In the genomic region with DNA sequence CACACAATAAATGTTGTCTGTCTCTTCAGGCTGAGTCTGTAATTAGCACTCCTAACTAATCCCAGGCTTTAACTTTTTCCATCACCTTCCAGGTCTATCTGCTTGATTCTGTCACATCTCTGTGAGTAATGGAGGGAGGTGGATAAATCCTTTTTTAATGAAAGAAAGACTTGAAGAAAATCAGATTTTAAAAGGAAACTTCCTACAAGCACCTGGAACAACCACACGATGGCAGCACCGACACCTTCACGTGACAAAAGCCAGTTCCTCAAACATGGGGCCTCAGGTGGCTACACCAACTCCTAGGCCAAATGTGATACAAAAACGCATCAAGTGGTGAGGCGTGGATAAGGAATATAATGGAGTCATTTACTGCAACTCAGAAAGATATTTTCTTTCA, we compare ENCODE assay signal across 8 cellular contexts. TPM values are rescaled to one million over a fixed set of nuclear protein-coding genes. Genes with fewer than 3 reads are reported as not detected.
DNase-seq lines count a peak whose midpoint lies in the region; ATAC-seq and TF ChIP-seq lines count a peak whose summit lies in the region.
"Had no signal": no experiment of that assay in that cellular context is flagged by ENCODE, and none has a peak within 500 bp of the region (broad histone marks: within the 10 kb centered on the region; RNA-seq: fewer than 3 reads in every experiment).

No MANE protein-coding gene starts in this region.

- H3K9me3 ChIP-seq in SU-DHL-6 (ENCODE audit: insufficient read depth, low read length) (no peaks in the 10 kb centered on the region), fibroblast of lung (ENCODE audit: control insufficient read depth, insufficient read depth, low read depth, low read length) (no peaks in the 10 kb centered on the region), gastrocnemius medialis (no peaks in the 10 kb centered on the region)

- TF ChIP-seq CTCF in GM10248 (IDR thresholded peaks at IDR 0.05; ENCODE audit: control extremely low read depth, extremely low read depth, low read depth, missing control alignments) (peak; percentile 43), SU-DHL-6 (IDR thresholded peaks at IDR 0.05; ENCODE audit: insufficient read depth, low read length, poor library complexity, severe bottlenecking) (peak; percentile 21), fibroblast of lung (conservative IDR thresholded peaks at IDR 0.05 in 1 of 2, IDR thresholded peaks at IDR 0.05 in 1 of 2; ENCODE audit: low read depth in 1 of 2, low read length in 2 of 2) (peak; percentile 22 to 55), gastrocnemius medialis (IDR thresholded peaks at IDR 0.05 in 4 of 5, conservative IDR thresholded peaks at IDR 0.05 in 1 of 5) (peak in 3 of 5 experiments; percentile 20 to 49 (median 36))

- H3K4me1 ChIP-seq in fibroblast of lung (ENCODE audit: control insufficient read depth, extremely low read depth, insufficient read depth, low read length), result no peaks in the 10 kb centered on the region
- no peaks in the 10 kb centered on the region for H3K4me1 ChIP-seq in gastrocnemius medialis

- no peak overlapping the region for H2AFZ ChIP-seq in SU-DHL-6 (ENCODE audit: low read depth, low read length, severe bottlenecking)
- H2AFZ ChIP-seq in fibroblast of lung (ENCODE audit: low read length), result no peak overlapping the region

- POLR2A ChIA-PET in GM10248 (lab: Yijun Ruan, JAX), result no interaction called here

- DNase-seq in GM10248 (ENCODE audit: extremely low spot score) (peak; percentile 42), fibroblast of lung (ENCODE audit: low read depth in 2 of 2) (peak; percentile 23 to 45), gastrocnemius medialis (no peak)

- H3K36me3 ChIP-seq in SU-DHL-6 (ENCODE audit: low read length) (peaks cover 15% of the 10 kb centered on the region; the same call in 1 of the 2 replicates), fibroblast of lung (ENCODE audit: control insufficient read depth, insufficient read depth, low read length) (no peaks in the 10 kb centered on the region), gastrocnemius medialis (peaks cover 0 to 45% of the 10 kb centered on the region in 2 donors)

- no peaks in the 10 kb centered on the region for H3F3A ChIP-seq in SU-DHL-6 (ENCODE audit: insufficient read depth)

- H3K27ac ChIP-seq in SU-DHL-6 (ENCODE audit: low read depth, low read length) (no peak overlapping the region), fibroblast of lung (ENCODE audit: insufficient read depth, low read length) (no peak overlapping the region), gastrocnemius medialis (no peak overlapping the region)

- TF ChIP-seq POLR2A in gastrocnemius medialis (IDR thresholded peaks at IDR 0.05), result no peak

- ATAC-seq in HG03175 (IDR thresholded peaks at IDR 0.05; ENCODE audit: unreplicated experiment) (peak; percentile 69), gastrocnemius medialis (peak in 1 of 2 donors; percentile 56), GM19452 (IDR thresholded peaks at IDR 0.05; ENCODE audit: unreplicated experiment) (no peak), GM18868 (IDR thresholded peaks at IDR 0.05; ENCODE audit: unreplicated experiment) (no peak)

- H3K4me2 ChIP-seq in SU-DHL-6 (ENCODE audit: low read depth, low read length, poor library complexity, severe bottlenecking), result no peak overlapping the region
- no peak overlapping the region for H3K4me2 ChIP-seq in fibroblast of lung (ENCODE audit: extremely low read depth, insufficient read depth, low read length)

- no peaks in the 10 kb centered on the region for H3K9me2 ChIP-seq in SU-DHL-6 (replicated peaks; ENCODE audit: insufficient read depth, low read length)

- in situ Hi-C loops in gastrocnemius medialis (cut with MboI; ENCODE audit: low sequenced_read_pairs in 4 of 4), result no loop called here

- CTCF ChIA-PET in GM10248 (lab: Yijun Ruan, JAX), result interaction anchor here (0.8 to 3.0 kb wide), 17 partner anchors 10 to 1256 kb away, joined by 3 to 14 read pairs (median 3); no protein-coding TSS in a partner anchor

- no peaks in the 10 kb centered on the region; the same call in 1 of the 2 replicates for H4K20me1 ChIP-seq in SU-DHL-6 (ENCODE audit: low read depth, low read length)
- no peaks in the 10 kb centered on the region for H4K20me1 ChIP-seq in fibroblast of lung (ENCODE audit: control insufficient read depth, extremely low read depth, insufficient read depth, low read length)

- H3K4me3 ChIP-seq in SU-DHL-6 (ENCODE audit: insufficient read depth, low read length, poor library complexity, severe bottlenecking), result no peak overlapping the region
- no peak overlapping the region for H3K4me3 ChIP-seq in fibroblast of lung (replicated peaks in 1 of 4; ENCODE audit: control extremely low read depth in 1 of 4, insufficient read depth in 1 of 4, low read depth in 3 of 4, low read length in 4 of 4)
- no peak overlapping the region for H3K4me3 ChIP-seq in gastrocnemius medialis

- H3K27me3 ChIP-seq in SU-DHL-6 (ENCODE audit: low read length) (no peaks in the 10 kb centered on the region), fibroblast of lung (ENCODE audit: control insufficient read depth, insufficient read depth, low read length) (no peaks in the 10 kb centered on the region), gastrocnemius medialis (no peaks in the 10 kb centered on the region)

- H3K9ac ChIP-seq in SU-DHL-6 (ENCODE audit: low read length) (no peak overlapping the region), fibroblast of lung (ENCODE audit: insufficient read depth, low read length) (no peak overlapping the region)

- H3K79me2 ChIP-seq in SU-DHL-6 (ENCODE audit: insufficient read depth, low read length), result peaks cover 3% of the 10 kb centered on the region; the same call in 1 of the 2 replicates
- H3K79me2 ChIP-seq in fibroblast of lung (ENCODE audit: control insufficient read depth, insufficient read depth, low read length), result no peaks in the 10 kb centered on the region

- intact Hi-C loops in gastrocnemius medialis (cut with DNase I; ENCODE audit: low total_unique reads), result no loop called here

RNA-seq across cellular contexts. Expression of gene TGFBRAP1, which starts 41.8 kb away (rescaled TPM):
- 14.1 and 14.9 TPM in 2 replicates for total RNA-seq in fibroblast of lung
- polyA plus RNA-seq in fibroblast of lung, result 8.5 and 9.7 TPM in 2 replicates
- 12.6 and 13.0 TPM in 2 replicates for polyA plus RNA-seq in fibroblast of lung (2012)
- 22.1 and 26.9 TPM in 2 replicates for polyA minus RNA-seq in fibroblast of lung (ENCODE audit: low replicate concordance)
- total RNA-seq in gastrocnemius medialis, result 10 to 100 TPM; 19.7 to 28.9 (median 20.3) TPM

RNA-seq across cellular contexts. Expression of gene GPR45, which starts 46.1 kb away (rescaled TPM):
- total RNA-seq in fibroblast of lung (not detected in 2 replicates), gastrocnemius medialis (not detected)
- not detected in 2 replicates for polyA plus RNA-seq in fibroblast of lung
- not detected in 2 replicates for polyA plus RNA-seq in fibroblast of lung (2012)
- polyA minus RNA-seq in fibroblast of lung (ENCODE audit: low replicate concordance), result not detected in 2 replicates
- total RNA-seq: activated CD8-positive, alpha-beta memory T cell treated with anti-CD3 and anti-CD28 coated beads for 36 hours had no signal

RNA-seq across cellular contexts. Expression of gene C2orf49, which starts 49.6 kb away (rescaled TPM):
- total RNA-seq in fibroblast of lung, result 23.4 and 28.4 TPM in 2 replicates
- polyA plus RNA-seq in fibroblast of lung, result 17.0 and 20.9 TPM in 2 replicates
- polyA plus RNA-seq in fibroblast of lung (2012), result 13.5 and 15.6 TPM in 2 replicates
- polyA minus RNA-seq in fibroblast of lung (ENCODE audit: low replicate concordance), result 0.75 and 1.3 TPM in 2 replicates
- 10 to 100 TPM; 12.8 to 26.7 (median 18.6) TPM for total RNA-seq in gastrocnemius medialis

Comparison
In these comparisons a context has a peak if more than half of its experiments do, and no peak if none do; other contexts are left out.
1. DNase-seq: peak in GM10248 (single experiment) and fibroblast of lung (2 of 2); none in gastrocnemius medialis (0 of 2).
2. Peak in every context shown above with its lines, with median percentiles within 50 percentile points of each other: CTCF ChIP-seq.